13 cellular contexts compared by ENCODE assay signal in the genomic region with DNA sequence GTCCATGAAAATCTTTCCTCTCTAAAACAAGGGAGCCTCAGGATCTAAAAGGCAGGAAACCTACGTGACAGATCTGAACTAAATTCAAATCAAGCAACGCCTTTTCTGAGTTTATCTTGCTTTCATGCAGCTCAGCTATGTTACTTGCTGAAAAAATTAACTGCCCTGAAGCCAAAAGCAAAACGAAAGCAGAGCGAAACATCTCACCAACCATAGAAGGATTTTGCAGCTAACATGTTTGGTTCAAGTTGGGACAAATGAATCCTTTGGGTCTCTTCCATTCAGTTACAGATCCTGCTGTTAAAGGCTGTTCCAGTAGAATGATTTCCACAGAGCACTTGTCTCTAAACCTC. TPM values are rescaled to one million over a fixed set of nuclear protein-coding genes. Genes with fewer than 3 reads are reported as not detected.
A peak's percentile ranks its signal among the peaks of the same experiment; 100 is the strongest.
DNase-seq lines count a peak whose midpoint lies in the region; ATAC-seq, FAIRE-seq and TF ChIP-seq lines count a peak whose summit lies in the region.
"Had no signal": no experiment of that assay in that cellular context is flagged by ENCODE, and none has a peak within 500 bp of the region (broad histone marks: within the 10 kb centered on the region; RNA-seq: fewer than 3 reads in every experiment).

No MANE protein-coding gene starts in this region.

- H3K18ac ChIP-seq in H1 (ENCODE audit: extremely low read depth, low read length) = no peak overlapping the region

- no peak overlapping the region for H4K5ac ChIP-seq in H1 (ENCODE audit: insufficient read length, low read depth, low read length)

- ATAC-seq in HG03095 (IDR thresholded peaks at IDR 0.05; ENCODE audit: unreplicated experiment) = no peak

- in situ Hi-C loops in G401 (cut with HindIII; ENCODE audit: low sequenced_read_pairs) = no loop called here

- no peaks in the 10 kb centered on the region for H3K36me3 ChIP-seq in Karpas-422 (ENCODE audit: insufficient read depth, low read length)
- no peaks in the 10 kb centered on the region for H3K36me3 ChIP-seq in H1 (ENCODE audit: control insufficient read depth in 2 of 4, insufficient read depth in 4 of 4, low read length in 3 of 4)
- no peaks in the 10 kb centered on the region for H3K36me3 ChIP-seq in neural progenitor cell
- H3K36me3 ChIP-seq: adrenal gland had no signal

- no peak overlapping the region for H3K56ac ChIP-seq in H1 (replicated peaks; ENCODE audit: insufficient read length, low read depth, low read length)

- no peak for TF ChIP-seq RAD21 in H1 (IDR thresholded peaks at IDR 0.05 in 1 of 2, conservative IDR thresholded peaks at IDR 0.05 in 1 of 2; ENCODE audit: low read depth in 2 of 2, low read length in 2 of 2)

- no peak overlapping the region for H3K4ac ChIP-seq in H1 (replicated peaks; ENCODE audit: insufficient read length, low read depth, low read length)

- H2BK120ac ChIP-seq in H1 (replicated peaks; ENCODE audit: low read depth, low read length) = no peak overlapping the region

- no peak for TF ChIP-seq EP300 in H1 (IDR thresholded peaks at IDR 0.05; ENCODE audit: borderline replicate concordance in 1 of 2, low read depth in 2 of 2, low read length in 2 of 2)

- peaks cover 21% of the 10 kb centered on the region for H3F3A ChIP-seq in neural progenitor cell (ENCODE audit: low read depth)

- no peak overlapping the region for H2BK20ac ChIP-seq in H1 (ENCODE audit: low read length)

- H3K14ac ChIP-seq in H1 (ENCODE audit: insufficient read length) = no peak overlapping the region

- H2BK12ac ChIP-seq in H1 (ENCODE audit: low read depth, low read length) = no peak overlapping the region

- peak overlapping the region; percentile 84 for H3K27ac Mint-ChIP-seq in neural progenitor cell

- no peaks in the 10 kb centered on the region for H3K79me1 ChIP-seq in H1 (ENCODE audit: low read depth, low read length)

- H3K27me3 ChIP-seq in Karpas-422 (ENCODE audit: low read length) (no peaks in the 10 kb centered on the region), H1 (replicated peaks in 1 of 4; ENCODE audit: control insufficient read depth in 3 of 4, extremely low read depth in 1 of 4, insufficient read depth in 3 of 4, low read length in 3 of 4) (no peaks in the 10 kb centered on the region), neural progenitor cell (no peaks in the 10 kb centered on the region)
- H3K27me3 ChIP-seq: adrenal gland had no signal

- H3K9ac ChIP-seq in Karpas-422 (ENCODE audit: low read length) = peak overlapping the region; percentile 23
- no peak overlapping the region for H3K9ac ChIP-seq in H1 (replicated peaks in 1 of 4; ENCODE audit: extremely low read depth in 1 of 4, low read depth in 3 of 4, low read length in 3 of 4)
- H3K9ac ChIP-seq in neural progenitor cell = no peak overlapping the region

- CTCF ChIA-PET in H1 (lab: Charles Lee; ENCODE audit: partially characterized antibody) = interaction anchor here (0.6 kb wide), 1 partner anchor 14 kb away, joined by 4 read pairs; no protein-coding TSS in a partner anchor

- peaks cover 4% of the 10 kb centered on the region; the same call in 1 of the 2 replicates for H4K20me1 ChIP-seq in Karpas-422 (ENCODE audit: insufficient read depth, low read depth, low read length)
- no peaks in the 10 kb centered on the region for H4K20me1 ChIP-seq in H1 (replicated peaks in 1 of 2; ENCODE audit: control insufficient read depth in 1 of 2, insufficient read depth in 2 of 2, low read length in 2 of 2)
- no peaks in the 10 kb centered on the region for H4K20me1 ChIP-seq in neural progenitor cell (ENCODE audit: low read depth)

- H3K4me1 Mint-ChIP-seq in neural progenitor cell = peaks cover 52% of the 10 kb centered on the region

- H3K23ac ChIP-seq in H1 (ENCODE audit: insufficient read length) = no peak overlapping the region

- no peak for FAIRE-seq in H1 (lab: Jason Lieb, UNC)
- FAIRE-seq: D721Med, urothelium cell line had no signal

- peaks cover 32% of the 10 kb centered on the region for H3K4me1 ChIP-seq in Karpas-422 (ENCODE audit: low read length)
- H3K4me1 ChIP-seq in H1 (replicated peaks in 1 of 4; ENCODE audit: control insufficient read depth in 3 of 4, insufficient read depth in 4 of 4, low read length in 3 of 4) = peaks cover 0 to 5% (median 3%) of the 10 kb centered on the region in 4 experiments; a peak in 5 of 7 replicates
- peaks cover 25% of the 10 kb centered on the region for H3K4me1 ChIP-seq in neural progenitor cell

- H3K9me3 ChIP-seq in Karpas-422 (ENCODE audit: low read length) = no peaks in the 10 kb centered on the region
- H3K9me3 ChIP-seq in H1 (ENCODE audit: insufficient read depth in 2 of 2, low read depth in 1 of 2, low read length in 1 of 2) = no peaks in the 10 kb centered on the region
- no peaks in the 10 kb centered on the region for H3K9me3 ChIP-seq in neural progenitor cell (ENCODE audit: low read depth)
- H3K9me3 ChIP-seq: adrenal gland had no signal

- TF ChIP-seq CTCF in H1 (IDR thresholded peaks at IDR 0.05; ENCODE audit: control extremely low read depth in 1 of 3, insufficient read depth in 1 of 3, low read depth in 1 of 3, low read length in 3 of 3) (no peak), neural progenitor cell (IDR thresholded peaks at IDR 0.05) (no peak)

- peak overlapping the region; percentile 54; the same call in 1 of the 2 replicates for H3K27ac ChIP-seq in Karpas-422 (ENCODE audit: low read length)
- H3K27ac ChIP-seq in H1 (ENCODE audit: low read depth, low read length) = no peak overlapping the region
- H3K27ac ChIP-seq in neural progenitor cell = peak overlapping the region; percentile 75

- H3K4me2 ChIP-seq in Karpas-422 (ENCODE audit: low read depth, low read length, poor library complexity, severe bottlenecking) (peak overlapping the region; percentile 75), H1 (ENCODE audit: insufficient read depth in 1 of 2, low read depth in 2 of 2, low read length in 2 of 2) (no peak overlapping the region), neural progenitor cell (peak overlapping the region; percentile 71)

- H2BK5ac ChIP-seq in H1 (ENCODE audit: low read depth, low read length) = no peak overlapping the region

- H3K9me2 ChIP-seq in Karpas-422 (replicated peaks; ENCODE audit: insufficient read depth, low read length) = no peaks in the 10 kb centered on the region

- no peak overlapping the region for H2AK5ac ChIP-seq in H1 (ENCODE audit: low read depth, low read length)

- TF ChIP-seq POLR2A in H1 (IDR thresholded peaks at IDR 0.05; ENCODE audit: control extremely low read depth in 1 of 2, low read depth in 2 of 2, low read length in 2 of 2) = no peak

- no peaks in the 10 kb centered on the region for H3K23me2 ChIP-seq in H1 (ENCODE audit: low read depth, low read length)

- WGBS in H1 (ENCODE audit: extremely low coverage in 1 of 2, insufficient coverage in 1 of 2, insufficient read length in 1 of 2, insufficient replicate concordance in 2 of 2, low coverage in 1 of 2, low lambda C conversion rate in 2 of 2, missing lambda C conversion rate in 1 of 2), 2 experiments = 76% methylated on average over 4 of the region's 4 CpGs; no CpG with 5 or more reads in 1 of the 2 experiments

- H2AFZ ChIP-seq in Karpas-422 (ENCODE audit: low read length) (no peak overlapping the region), H1 (ENCODE audit: low read length) (0 out of 2 replicates have a peak overlapping the region, but pooled peaks have one; percentile 55), neural progenitor cell (replicated peaks) (peak overlapping the region; percentile 31)

- H4K8ac ChIP-seq in H1 (ENCODE audit: extremely low read depth, insufficient read depth, low read length) = no peak overlapping the region

- no peak overlapping the region for H4K91ac ChIP-seq in H1 (replicated peaks; ENCODE audit: insufficient read length, low read length)

- H3K4me3 Mint-ChIP-seq in neural progenitor cell = peak overlapping the region; percentile 57

- peaks cover 14% of the 10 kb centered on the region for H3K27me3 Mint-ChIP-seq in neural progenitor cell (ENCODE audit: insufficient read depth, low read depth)

- H2BK15ac ChIP-seq in H1 (ENCODE audit: low read length) = no peak overlapping the region

- peak overlapping the region; percentile 60 for H3K4me3 ChIP-seq in Karpas-422 (ENCODE audit: low read length)
- H3K4me3 ChIP-seq in H1 (ENCODE audit: extremely low read depth in 1 of 4, insufficient read depth in 2 of 4, low read depth in 3 of 4, low read length in 4 of 4) = no peak overlapping the region
- no peak overlapping the region for H3K4me3 ChIP-seq in neural progenitor cell
- H3K4me3 ChIP-seq: adrenal gland had no signal

- DNase-seq in G401 (ENCODE audit: low spot score) = peak; percentile 2
- DNase-seq in Karpas-422 = no peak
- DNase-seq in H1 (ENCODE audit: low read depth in 1 of 2, low spot score in 2 of 2) = no peak
- no peak for DNase-seq in neural progenitor cell (ENCODE audit: low spot score)
- no peak for DNase-seq in GF-D8 (lab: John Stamatoyannopoulos, UW)
- no peak for DNase-seq in activated CD4-positive, CD25-positive, alpha-beta regulatory T cell (lab: John Stamatoyannopoulos, UW)
- DNase-seq in COLO829 (ENCODE audit: low spot score) = no peak
- DNase-seq: activated CD4-positive, alpha-beta T cell treated with anti-CD3 and anti-CD28 coated beads for 1 hour; NCI-H446 treated with DMSO at 0.1 percent for 48 hours had no signal

- no peaks in the 10 kb centered on the region for H3K36me3 Mint-ChIP-seq in neural progenitor cell

- H3K9me3 Mint-ChIP-seq in neural progenitor cell = no peaks in the 10 kb centered on the region

- POLR2A ChIA-PET in H1 (lab: Charles Lee; ENCODE audit: partially characterized antibody) = interaction anchor here (0.9 kb wide), 1 partner anchor 202 kb away, joined by 3 read pairs; no protein-coding TSS in a partner anchor

- H3K79me2 ChIP-seq in Karpas-422 (ENCODE audit: low read length) (no peaks in the 10 kb centered on the region), H1 (ENCODE audit: control insufficient read depth in 1 of 2, insufficient read depth in 2 of 2, low read length in 2 of 2) (no peaks in the 10 kb centered on the region), neural progenitor cell (ENCODE audit: low read depth) (no peaks in the 10 kb centered on the region)

RNA-seq across cellular contexts. Expression of a gene that starts 0.5 kb away (rescaled TPM):
- total RNA-seq in G401 (2014; rRNA removed; shearing (Covaris generic)) = 0.64 TPM in 1 of 2 replicates, not detected in the other
- total RNA-seq in Karpas-422 (2014; rRNA removed; shearing (Covaris generic); ENCODE audit: low replicate concordance) = 0.07 and 0.22 TPM in 2 replicates
- not detected in 2 replicates for total RNA-seq in H1 (2021; fragmentation: NEBNext Ultra II Directional; extraction: Animal tissue kit (Norgen Biotek cat#: 25700))
- polyA plus RNA-seq in H1 (2011; rRNA removed) = 0.12 and 0.14 TPM in 2 replicates
- polyA plus RNA-seq in H1 (2011; cell fraction: cytosol; rRNA removed) = 0.12 TPM
- 0.27 TPM for polyA plus RNA-seq in H1 (2011; cell fraction: nucleus; rRNA removed)
- polyA plus RNA-seq in H1 (2012, experiment 1 of 2) = 0.06 to 0.08 TPM (median 0.08 TPM) in 3 of 4 replicates, not detected in the other
- polyA plus RNA-seq in H1 (2012, experiment 2 of 2) = not detected
- polyA plus RNA-seq in H1 (2013, experiment 1 of 2) = 0.06 TPM
- 0.04 TPM for polyA plus RNA-seq in H1 (2013, experiment 2 of 2)
- 0.03 and 0.07 TPM in 2 replicates for polyA minus RNA-seq in H1 (2011; rRNA and poly(A)+ RNA removed)
- polyA minus RNA-seq in H1 (2011; cell fraction: cytosol; rRNA and poly(A)+ RNA removed) = not detected
- polyA minus RNA-seq in H1 (2011; cell fraction: nucleus; rRNA and poly(A)+ RNA removed) = 0.10 TPM
- not detected in 2 replicates for total RNA-seq in neural progenitor cell (ENCODE audit: low replicate concordance)

RNA-seq across cellular contexts. Expression of a gene that starts 42.7 kb away (rescaled TPM):
- not detected in 2 replicates for total RNA-seq in G401 (2014; rRNA removed; shearing (Covaris generic))
- total RNA-seq in Karpas-422 (2014; rRNA removed; shearing (Covaris generic); ENCODE audit: low replicate concordance) = not detected in 2 replicates
- total RNA-seq in H1 (2021; fragmentation: NEBNext Ultra II Directional; extraction: Animal tissue kit (Norgen Biotek cat#: 25700)) = not detected in 2 replicates
- not detected in 2 replicates for polyA plus RNA-seq in H1 (2011; rRNA removed)
- not detected for polyA plus RNA-seq in H1 (2011; cell fraction: cytosol; rRNA removed)
- not detected for polyA plus RNA-seq in H1 (2011; cell fraction: nucleus; rRNA removed)
- polyA plus RNA-seq in H1 (2012, experiment 1 of 2) = not detected in 4 replicates
- not detected for polyA plus RNA-seq in H1 (2012, experiment 2 of 2)
- polyA plus RNA-seq in H1 (2013, experiment 1 of 2) = not detected
- polyA plus RNA-seq in H1 (2013, experiment 2 of 2) = not detected
- polyA minus RNA-seq in H1 (2011; rRNA and poly(A)+ RNA removed) = not detected in 2 replicates
- not detected for polyA minus RNA-seq in H1 (2011; cell fraction: cytosol; rRNA and poly(A)+ RNA removed)
- polyA minus RNA-seq in H1 (2011; cell fraction: nucleus; rRNA and poly(A)+ RNA removed) = not detected
- total RNA-seq in neural progenitor cell (ENCODE audit: low replicate concordance) = not detected in 2 replicates
- total RNA-seq: adrenal gland had no signal
- polyA plus RNA-seq: adrenal gland had no signal

RNA-seq across cellular contexts. Expression of a gene that starts 60.0 kb away (rescaled TPM):
- 6.9 and 7.6 TPM in 2 replicates for total RNA-seq in G401 (2014; rRNA removed; shearing (Covaris generic))
- not detected in 2 replicates for total RNA-seq in Karpas-422 (2014; rRNA removed; shearing (Covaris generic); ENCODE audit: low replicate concordance)
- 9.8 and 11.0 TPM in 2 replicates for total RNA-seq in H1 (2021; fragmentation: NEBNext Ultra II Directional; extraction: Animal tissue kit (Norgen Biotek cat#: 25700))
- polyA plus RNA-seq in H1 (2011; rRNA removed) = 1.0 and 17.5 TPM in 2 replicates
- polyA plus RNA-seq in H1 (2011; cell fraction: cytosol; rRNA removed) = 0.96 TPM
- polyA plus RNA-seq in H1 (2011; cell fraction: nucleus; rRNA removed) = 1.7 TPM
- 1.3 to 13.1 TPM (median 7.2 TPM) in 4 replicates for polyA plus RNA-seq in H1 (2012, experiment 1 of 2)
- 28.8 TPM for polyA plus RNA-seq in H1 (2012, experiment 2 of 2)
- 1.3 TPM for polyA plus RNA-seq in H1 (2013, experiment 1 of 2)
- polyA plus RNA-seq in H1 (2013, experiment 2 of 2) = 4.2 TPM
- polyA minus RNA-seq in H1 (2011; rRNA and poly(A)+ RNA removed) = 1.0 and 2.2 TPM in 2 replicates
- 5.6 TPM for polyA minus RNA-seq in H1 (2011; cell fraction: cytosol; rRNA and poly(A)+ RNA removed)
- 3.2 TPM for polyA minus RNA-seq in H1 (2011; cell fraction: nucleus; rRNA and poly(A)+ RNA removed)
- total RNA-seq in neural progenitor cell (ENCODE audit: low replicate concordance) = 1.6 and 2.1 TPM in 2 replicates

Comparison
In these comparisons a context has a peak if more than half of its experiments do, and no peak if none do; other contexts are left out.
1. H3K4me2 ChIP-seq: peak in Karpas-422 (single experiment) and neural progenitor cell (single experiment); none in H1 (0 of 2).